Comparison of ENCODE assay signal across 24 cellular contexts in the genomic region with DNA sequence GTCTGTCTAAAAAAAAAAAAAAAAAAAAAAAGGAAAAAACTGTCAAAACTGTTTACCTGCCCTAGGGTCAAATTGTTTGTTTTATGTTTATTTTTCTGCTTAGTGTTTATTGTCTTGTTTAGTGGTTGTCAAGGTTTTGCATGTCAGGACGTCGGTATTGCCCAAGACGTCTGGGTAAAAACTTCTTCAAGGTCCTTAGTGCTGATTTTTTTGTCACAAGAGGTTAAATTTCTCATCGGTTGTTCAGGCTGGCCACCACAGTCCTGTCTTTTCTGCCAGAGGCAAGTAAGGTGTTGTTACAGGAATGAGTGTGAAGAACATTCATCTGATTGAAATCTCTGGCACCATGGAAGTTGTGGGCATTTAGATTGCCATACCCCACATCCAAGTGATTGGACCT. TPM values are rescaled to one million over a fixed set of nuclear protein-coding genes. Genes with fewer than 3 reads are reported as not detected.
DNase-seq lines count a peak whose midpoint lies in the region; ATAC-seq, FAIRE-seq and TF ChIP-seq lines count a peak whose summit lies in the region.
"Had no signal": no experiment of that assay in that cellular context is flagged by ENCODE, and none has a peak within 500 bp of the region (broad histone marks: within the 10 kb centered on the region; RNA-seq: fewer than 3 reads in every experiment).

No MANE protein-coding gene starts in this region.

- no peak for TF ChIP-seq RAD21 in K562 (CRISPR knock-in tag; conservative IDR thresholded peaks at IDR 0.05 in 1 of 2, IDR thresholded peaks at IDR 0.05 in 1 of 2)

- H3K36me3 ChIP-seq in cardiac muscle cell (no peaks in the 10 kb centered on the region), K562 (ENCODE audit: control insufficient read depth, insufficient read depth, low read length) (no peaks in the 10 kb centered on the region)

- H3K4me2 ChIP-seq in K562 (ENCODE audit: insufficient read depth, low read length): no peak overlapping the region
- H3K4me2 ChIP-seq: BLaER1, KMS-11 had no signal

- in situ Hi-C loops in K562 (cut with MboI): no loop called here
- in situ Hi-C loops in G401 (cut with HindIII; ENCODE audit: low sequenced_read_pairs): no loop called here

- H3K27me3 Mint-ChIP-seq in mesothelial cell of epicardium (ENCODE audit: low read depth): no peaks in the 10 kb centered on the region
- H3K27me3 Mint-ChIP-seq: CD4-positive, alpha-beta T cell had no signal

- H3K4me3 Mint-ChIP-seq in mesothelial cell of epicardium: no peak overlapping the region
- H3K4me3 Mint-ChIP-seq: CD4-positive, alpha-beta T cell had no signal

- intact Hi-C loops in Right ventricle myocardium superior (cut with DNase I): no loop called here
- intact Hi-C loops in K562 (cut with micrococcal nuclease): no loop called here

- H3K27ac ChIP-seq in cardiac muscle cell: peak overlapping the region; percentile 98
- 0 out of 3 replicates have a peak overlapping the region, but pooled peaks have one; percentile 34 for H3K27ac ChIP-seq in K562 (ENCODE audit: extremely low read depth, low read depth, low read length)
- H3K27ac ChIP-seq: 22Rv1, BLaER1, KMS-11 had no signal

- 75% methylated on average over 4 of the region's 4 CpGs for WGBS in K562 (ENCODE audit: insufficient coverage, low coverage, missing lambda C conversion rate)

- peaks cover 14% of the 10 kb centered on the region for H3K9me3 Mint-ChIP-seq in mesothelial cell of epicardium

- peaks cover 18% of the 10 kb centered on the region for H3K36me3 Mint-ChIP-seq in mesothelial cell of epicardium

- peaks cover 32% of the 10 kb centered on the region; the same call in 2 of the 3 replicates for H3K79me2 ChIP-seq in K562 (ENCODE audit: control insufficient read depth, insufficient read depth, low read length)

- no peaks in the 10 kb centered on the region for H3K9me1 ChIP-seq in K562 (ENCODE audit: control insufficient read depth, insufficient read depth, low read length)

- H3K4me1 Mint-ChIP-seq in mesothelial cell of epicardium: peaks cover 49% of the 10 kb centered on the region

- H4K20me1 ChIP-seq in K562 (replicated peaks; ENCODE audit: control insufficient read depth, insufficient read depth, low read length): no peaks in the 10 kb centered on the region
- H4K20me1 ChIP-seq: BLaER1 had no signal

- H3K4me3 ChIP-seq in cardiac muscle cell (no peak overlapping the region), K562 (no peak overlapping the region)
- H3K4me3 ChIP-seq: BLaER1 had no signal

- no peaks in the 10 kb centered on the region for H3K9me3 ChIP-seq in cardiac muscle cell (ENCODE audit: low read depth)
- peaks cover 8% of the 10 kb centered on the region for H3K9me3 ChIP-seq in K562 (replicated peaks; ENCODE audit: control insufficient read depth, insufficient read depth, low read depth, low read length)

- peaks cover 64% of the 10 kb centered on the region for H3K4me1 ChIP-seq in cardiac muscle cell (ENCODE audit: low read depth)
- H3K4me1 ChIP-seq in K562 (replicated peaks in 1 of 2; ENCODE audit: control insufficient read depth in 2 of 2, insufficient read depth in 2 of 2, low read length in 2 of 2): peaks cover 20 to 54% of the 10 kb centered on the region in 2 experiments
- H3K4me1 ChIP-seq: BLaER1 had no signal

- TF ChIP-seq EP300 in K562 (IDR thresholded peaks at IDR 0.05; ENCODE audit: low read length): no peak

- no peaks in the 10 kb centered on the region for H3K27me3 ChIP-seq in cardiac muscle cell
- H3K27me3 ChIP-seq in K562 (ENCODE audit: control insufficient read depth in 2 of 2, insufficient read depth in 2 of 2, low read length in 2 of 2): no peaks in the 10 kb centered on the region
- H3K27me3 ChIP-seq: BLaER1 had no signal

- POLR2A ChIA-PET in K562 (lab: Yijun Ruan, JAX): no interaction called here

- FAIRE-seq in K562 (lab: Jason Lieb, UNC): no peak
- FAIRE-seq: G401.6, GM12892, GM18507, RCC 7860 had no signal

- TF ChIP-seq POLR2A in K562 (conservative IDR thresholded peaks at IDR 0.05): no peak

- peak overlapping the region; percentile 64 for H3K27ac Mint-ChIP-seq in mesothelial cell of epicardium
- H3K27ac Mint-ChIP-seq: CD4-positive, alpha-beta T cell had no signal

- ATAC-seq in Right ventricle myocardium superior (ENCODE audit: poor library complexity): no peak
- no peak for ATAC-seq in K562
- ATAC-seq in HG02852 (IDR thresholded peaks at IDR 0.05; ENCODE audit: unreplicated experiment): no peak

- no peak for TF ChIP-seq CTCF in cardiac muscle cell (IDR thresholded peaks at IDR 0.05; ENCODE audit: low read depth, low read length)
- no peak for TF ChIP-seq CTCF in K562 (IDR thresholded peaks at IDR 0.05 in 2 of 3, conservative IDR thresholded peaks at IDR 0.05 in 1 of 3; ENCODE audit: insufficient read depth in 2 of 3, low read depth in 1 of 3, low read length in 3 of 3)
- TF ChIP-seq CTCF in mesothelial cell of epicardium (IDR thresholded peaks at IDR 0.05; ENCODE audit: unreplicated experiment): no peak

- H2AFZ ChIP-seq in K562 (ENCODE audit: low read depth, low read length): 0 out of 2 replicates have a peak overlapping the region, but pooled peaks have one; percentile 38

- CTCF ChIA-PET in K562 (lab: Yijun Ruan, JAX; ENCODE audit: low intra/inter-chr PET ratio): no interaction called here

- DNase-seq in cardiac muscle cell (ENCODE audit: low read depth in 1 of 2, low spot score in 1 of 2) (no peak), Right ventricle myocardium superior (no peak), K562 (ENCODE audit: extremely low read depth in 1 of 4, low spot score in 3 of 4) (no peak), mesothelial cell of epicardium (ENCODE audit: low spot score in 2 of 2, unreplicated experiment in 2 of 2) (no peak), HPDE6-E6E7 (ENCODE audit: extremely low spot score) (no peak), G401 (ENCODE audit: low spot score) (no peak), GM19240 (ENCODE audit: insufficient read length, low spot score) (no peak)
- DNase-seq: ACHN; CD4-positive, alpha-beta T cell; COR-L47; DND-41; NCI-H1417; NCI-H1694 treated with DMSO at 0.1 percent for 48 hours; NCI-H2081 treated with DMSO at 0.1 percent for 48 hours; NCI-H2171 treated with DMSO at 0.1 percent for 48 hours; NCI-H526 had no signal

- BruUV-seq in K562 (replicated peaks; lab: Mats Ljungman, UMichigan): no TSS peak

- H3K9ac ChIP-seq in K562 (ENCODE audit: insufficient read depth in 1 of 2, low read depth in 2 of 2, low read length in 2 of 2): no peak overlapping the region
- H3K9ac ChIP-seq: BLaER1, KMS-11 had no signal

TF ChIP-seq in K562, 482 proteins besides CTCF, POLR2A, EP300 and RAD21:
- TF ChIP-seq ZNF175 (CRISPR knock-in tag; IDR thresholded peaks at IDR 0.05; ENCODE audit: low read depth): no peak
- no peak for TF ChIP-seq HNRNPK (IDR thresholded peaks at IDR 0.05; ENCODE audit: low read depth, low read length, poor library complexity, severe bottlenecking)
- TF ChIP-seq L3MBTL2 (IDR thresholded peaks at IDR 0.05): no peak
- TF ChIP-seq NFXL1 (CRISPR knock-in tag; IDR thresholded peaks at IDR 0.05): no peak

RNA-seq across cellular contexts. Expression of a gene that starts 7.0 kb away (rescaled TPM):
- 12.7 and 18.0 TPM in 2 replicates for total RNA-seq in cardiac muscle cell
- polyA plus RNA-seq in cardiac muscle cell: 10.6 and 13.6 TPM in 2 replicates
- total RNA-seq in Right ventricle myocardium superior: 6.8 TPM
- total RNA-seq in K562 (2011; cell fraction: chromatin; rRNA removed; ENCODE audit: low replicate concordance): 17.4 and 23.9 TPM in 2 replicates
- 10.8 and 11.7 TPM in 2 replicates for total RNA-seq in K562 (2011; cell fraction: nucleolus; rRNA removed)
- 20.8 and 25.6 TPM in 2 replicates for total RNA-seq in K562 (2011; cell fraction: nucleoplasm; rRNA removed)
- 4.9 and 5.3 TPM in 2 replicates for total RNA-seq in K562 (2014; rRNA removed)
- 5.8 and 5.9 TPM in 2 replicates for total RNA-seq in K562 (2014; rRNA removed; fragmentation: Illumina TruSeq; extraction: Trizol)
- total RNA-seq in K562 (2015; rRNA removed; fragmentation: Illumina TruSeq; extraction: Trizol): 3.7 and 5.0 TPM in 2 replicates
- 5.6 and 6.0 TPM in 2 replicates for total RNA-seq in K562 (2021)
- 8.1 and 9.6 TPM in 2 replicates for polyA plus RNA-seq in K562 (2011; rRNA removed)
- 7.7 and 9.3 TPM in 2 replicates for polyA plus RNA-seq in K562 (2011; cell fraction: cytosol; rRNA removed)
- polyA plus RNA-seq in K562 (2011; cell fraction: nucleus; rRNA removed): 17.0 and 18.9 TPM in 2 replicates
- 5.8 and 9.3 TPM in 2 replicates for polyA plus RNA-seq in K562 (2012)
- 7.0 and 7.3 TPM in 2 replicates for polyA plus RNA-seq in K562 (2014; fragmentation: Illumina TruSeq; extraction: Trizol)
- polyA plus RNA-seq in K562 (2014; fragmentation: Nextera tagmentation; extraction: Ambion mirVana): 1 to 10 TPM; 4.2 to 6.1 TPM
- polyA plus RNA-seq in K562 (2014; rRNA removed): 6.9 and 7.3 TPM in 2 replicates
- 9.2 and 12.9 TPM in 2 replicates for polyA minus RNA-seq in K562 (2011; rRNA and poly(A)+ RNA removed)
- polyA minus RNA-seq in K562 (2011; cell fraction: cytosol; rRNA and poly(A)+ RNA removed): 2.0 and 3.0 TPM in 2 replicates
- polyA minus RNA-seq in K562 (2011; cell fraction: nucleus; rRNA and poly(A)+ RNA removed): 12.3 and 19.1 TPM in 2 replicates
- 13.9 to 14.7 TPM (median 14.4 TPM) in 3 replicates for total RNA-seq in mesothelial cell of epicardium
- 2.1 and 4.2 TPM in 2 replicates for total RNA-seq in G401 (2014; rRNA removed; shearing (Covaris generic))
